24 cellular contexts compared by ENCODE assay signal in genomic region chr5:95153581-95153980, GRCh38.
A peak's percentile ranks its signal among the peaks of the same experiment; 100 is the strongest.
DNase-seq lines count a peak whose midpoint lies in the region; ATAC-seq and TF ChIP-seq lines count a peak whose summit lies in the region.
"Had no signal": no experiment of that assay in that cellular context is flagged by ENCODE, and none has a peak within 500 bp of the region (broad histone marks: within the 10 kb centered on the region; RNA-seq: fewer than 3 reads in every experiment).

No MANE protein-coding gene starts in this region.

- peak overlapping the region; percentile 14 to 79 (median 46) for H3K27ac Mint-ChIP-seq in brain
- peak overlapping the region; percentile 58 to 80 (median 72) for H3K27ac Mint-ChIP-seq in nephron
- H3K27ac Mint-ChIP-seq: CD4-positive, alpha-beta T cell had no signal

- no peak for DNase-seq in left ventricle myocardium inferior
- DNase-seq in Right ventricle myocardium superior, result no peak
- DNase-seq in activated naive CD4-positive, alpha-beta T cell (lab: John Stamatoyannopoulos, UW), result no peak
- DNase-seq in DMS53 treated with DMSO at 0.1 percent for 48 hours (lab: John Stamatoyannopoulos, UW; ENCODE audit: unreplicated experiment), result no peak
- no peak for DNase-seq in globus pallidus (ENCODE audit: low spot score)
- DNase-seq: AML-193; CD4-positive, alpha-beta T cell; DMS 273 treated with DMSO at 0.1 percent for 48 hours; DMS79 treated with DMSO at 0.1 percent for 48 hours; GF-D8; Karpas-422; NCI-H1092; NCI-H1436 treated with DMSO at 0.1 percent for 48 hours; NCI-H187 treated with DMSO at 0.1 percent for 48 hours; NCI-H446; NCI-H524 treated with DMSO at 0.1 percent for 48 hours; NCI-H774; SJCRH30 had no signal

- H3K27me3 ChIP-seq in left ventricle myocardium inferior (ENCODE audit: low read depth), result no peaks in the 10 kb centered on the region
- H3K27me3 ChIP-seq: BLaER1 treated with 17β-estradiol and CSF1 and Interleukin-3, amounts not matched to agents 10 nM and 100 nM; SJCRH30 had no signal

- H3K4me1 Mint-ChIP-seq in brain (peaks cover 24% of the 10 kb centered on the region), nephron (peaks cover 23% of the 10 kb centered on the region)

- intact Hi-C loops in left ventricle myocardium inferior (cut with micrococcal nuclease) (no loop called here), Right ventricle myocardium superior (cut with DNase I) (no loop called here)

- ATAC-seq in Right ventricle myocardium superior (ENCODE audit: poor library complexity) (no peak), HG03108 (IDR thresholded peaks at IDR 0.05; ENCODE audit: unreplicated experiment) (no peak)
- ATAC-seq: HCT116, HepG2 had no signal

- H3K4me3 ChIP-seq in left ventricle myocardium inferior, result no peak overlapping the region
- H3K4me3 ChIP-seq: BLaER1 treated with 17β-estradiol and CSF1 and Interleukin-3, amounts not matched to agents 10 nM and 100 nM; SJCRH30 had no signal

- no peaks in the 10 kb centered on the region for H3K36me3 ChIP-seq in left ventricle myocardium inferior
- H3K36me3 ChIP-seq: BLaER1 treated with 17β-estradiol and CSF1 and Interleukin-3, amounts not matched to agents 10 nM and 100 nM; SJCRH30 had no signal

- H3K4me3 Mint-ChIP-seq in brain (peak overlapping the region in 1 of 5 experiments; percentile 15), nephron (no peak overlapping the region)
- H3K4me3 Mint-ChIP-seq: CD4-positive, alpha-beta T cell had no signal

- H3K4me1 ChIP-seq in left ventricle myocardium inferior, result no peaks in the 10 kb centered on the region
- H3K4me1 ChIP-seq: SJCRH30 had no signal

- H3K27ac ChIP-seq in left ventricle myocardium inferior (replicated peaks), result peak overlapping the region; percentile 37
- H3K27ac ChIP-seq: BLaER1 treated with 17β-estradiol and CSF1 and Interleukin-3, amounts not matched to agents 10 nM and 100 nM; SJCRH30 had no signal

- no peaks in the 10 kb centered on the region for H3K27me3 Mint-ChIP-seq in brain
- no peaks in the 10 kb centered on the region for H3K27me3 Mint-ChIP-seq in nephron (ENCODE audit: low read depth)
- H3K27me3 Mint-ChIP-seq: CD4-positive, alpha-beta T cell had no signal

- H3K9me3 Mint-ChIP-seq in brain (peaks cover 0 to 18% (median 3%) of the 10 kb centered on the region in 5 experiments), nephron (peaks cover 4% of the 10 kb centered on the region)

- H3K36me3 Mint-ChIP-seq in brain (no peaks in the 10 kb centered on the region), nephron (ENCODE audit: low read depth) (no peaks in the 10 kb centered on the region)

- H3K9me3 ChIP-seq in left ventricle myocardium inferior (replicated peaks), result peaks cover 6% of the 10 kb centered on the region
- H3K9me3 ChIP-seq: SJCRH30 had no signal

- TF ChIP-seq CTCF in left ventricle myocardium inferior (IDR thresholded peaks at IDR 0.05; ENCODE audit: borderline replicate concordance) (no peak), brain (conservative IDR thresholded peaks at IDR 0.05) (no peak), nephron (IDR thresholded peaks at IDR 0.05; ENCODE audit: unreplicated experiment in 3 of 3) (no peak)
